ENCODE assay signal across 25 cellular contexts in genomic region chr2:194705398-194705797, GRCh38.
DNase-seq lines count a peak whose midpoint lies in the region; ATAC-seq and TF ChIP-seq lines count a peak whose summit lies in the region.
"Had no signal": no experiment of that assay in that cellular context is flagged by ENCODE, and none has a peak within 500 bp of the region (broad histone marks: within the 10 kb centered on the region; RNA-seq: fewer than 3 reads in every experiment).

No MANE protein-coding gene starts in this region.

- no peaks in the 10 kb centered on the region for H3K9me3 ChIP-seq in testis

- intact Hi-C loops in testis (cut with DNase I; ENCODE audit: low total_unique reads), result no loop called here
- intact Hi-C loops in activated CD4-positive, alpha-beta T cell treated with anti-CD3 and anti-CD28 coated beads, Interleukin-2, amount 10 ng/mL, durations not matched to agents 24 days and 14 days (cut with micrococcal nuclease), result no loop called here

- H3K4me1 ChIP-seq in testis, result no peaks in the 10 kb centered on the region

- no peak overlapping the region for H3K27ac Mint-ChIP-seq in activated CD4-positive, alpha-beta T cell treated with anti-CD3 and anti-CD28 coated beads, Interleukin-2, amount 10 ng/mL, durations not matched to agents 24 days and 14 days

- ATAC-seq in GM18868 (IDR thresholded peaks at IDR 0.05; ENCODE audit: unreplicated experiment), result peak; percentile 71
- ATAC-seq in GM21576 (IDR thresholded peaks at IDR 0.05; ENCODE audit: unreplicated experiment), result peak; percentile 51
- ATAC-seq in HG03039 (IDR thresholded peaks at IDR 0.05; ENCODE audit: unreplicated experiment), result peak; percentile 62
- ATAC-seq in HG02763 (IDR thresholded peaks at IDR 0.05; ENCODE audit: unreplicated experiment), result no peak
- ATAC-seq: HCT116, SK-N-SH treated with all-trans-retinoic acid at 6 μM for 48 hours had no signal

- no peaks in the 10 kb centered on the region for H3K4me1 Mint-ChIP-seq in activated CD4-positive, alpha-beta T cell treated with anti-CD3 and anti-CD28 coated beads, Interleukin-2, amount 10 ng/mL, durations not matched to agents 24 days and 14 days

- no peaks in the 10 kb centered on the region for H3K9me3 Mint-ChIP-seq in activated CD4-positive, alpha-beta T cell treated with anti-CD3 and anti-CD28 coated beads, Interleukin-2, amount 10 ng/mL, durations not matched to agents 24 days and 14 days

- TF ChIP-seq CTCF in testis (IDR thresholded peaks at IDR 0.05), result no peak

- H3K4me3 Mint-ChIP-seq in activated CD4-positive, alpha-beta T cell treated with anti-CD3 and anti-CD28 coated beads, Interleukin-2, amount 10 ng/mL, durations not matched to agents 24 days and 14 days, result no peak overlapping the region

- no peak for DNase-seq in testis
- DNase-seq in activated CD4-positive, alpha-beta T cell treated with anti-CD3 and anti-CD28 coated beads, Interleukin-2, amount 10 ng/mL, durations not matched to agents 24 days and 14 days, result no peak
- no peak for DNase-seq in medulla oblongata (ENCODE audit: extremely low spot score)
- DNase-seq: ACHN, AML-193, DMS79, GOT3, MV-4-11, NCI-H187 treated with DMSO at 0.1 percent for 48 hours, NCI-H226, NCI-H524, NCI-H82, PC-9, SIG-M5, T-helper 1 cell, T-helper 9 cell had no signal

- no peak overlapping the region for H3K27ac ChIP-seq in testis
- H3K27ac ChIP-seq: C4-2B, KMS-11, PC-9, RWPE1 had no signal

- H3K36me3 Mint-ChIP-seq in activated CD4-positive, alpha-beta T cell treated with anti-CD3 and anti-CD28 coated beads, Interleukin-2, amount 10 ng/mL, durations not matched to agents 24 days and 14 days (ENCODE audit: low read depth), result no peaks in the 10 kb centered on the region

- no peaks in the 10 kb centered on the region for H3K27me3 Mint-ChIP-seq in activated CD4-positive, alpha-beta T cell treated with anti-CD3 and anti-CD28 coated beads, Interleukin-2, amount 10 ng/mL, durations not matched to agents 24 days and 14 days

- no peak overlapping the region for H3K4me3 ChIP-seq in testis
- H3K4me3 ChIP-seq: PC-9 had no signal

- H3K27me3 ChIP-seq in testis, result no peaks in the 10 kb centered on the region

- no peak for TF ChIP-seq POLR2A in testis (IDR thresholded peaks at IDR 0.05)

- no peaks in the 10 kb centered on the region for H3K36me3 ChIP-seq in testis (ENCODE audit: low read depth, missing control alignments)

- WGBS in testis, 2 donors, result 74 to 89% methylated on average over 2 of the region's 2 CpGs
